In genomic region chr20:48904566-48905321, GRCh38 we compare ENCODE assay signal across 9 cellular contexts. TPM values are rescaled to one million over a fixed set of nuclear protein-coding genes. Genes with fewer than 3 reads are reported as not detected.
A peak's percentile ranks its signal among the peaks of the same experiment; 100 is the strongest.
DNase-seq lines count a peak whose midpoint lies in the region; ATAC-seq and TF ChIP-seq lines count a peak whose summit lies in the region.
"Had no signal": no experiment of that assay in that cellular context is flagged by ENCODE, and none has a peak within 500 bp of the region (broad histone marks: within the 10 kb centered on the region; RNA-seq: fewer than 3 reads in every experiment).

No MANE protein-coding gene starts in this region.

- CTCF ChIA-PET in PC-9 (lab: Charles Lee): interaction anchor here (0.5 to 3.2 kb wide), 11 partner anchors 41 to 1465 kb away, joined by 3 to 39 read pairs (median 9); no protein-coding TSS in a partner anchor

- no peak overlapping the region for H3K27ac Mint-ChIP-seq in activated T-helper 1 cell treated with anti-CD3 and anti-CD28 coated beads, Interleukin-12 subunit alpha, Interleukin-12 subunit beta, Interleukin-2, Interleukin-4 antibody, amounts not matched to agents 30 ng/mL and 10 ng/mL and 1 ng/mL, durations not matched to agents 14 hours and 24 hours and 36 hours
- H3K27ac Mint-ChIP-seq: T-helper 1 cell treated with Interleukin-12 subunit alpha and Interleukin-12 subunit beta and Interleukin-4 antibody, amounts not matched to agents 30 μg/mL and 1 μg/mL, for 36 hours had no signal

- peaks cover 16% of the 10 kb centered on the region for H3K4me1 Mint-ChIP-seq in activated T-helper 1 cell treated with anti-CD3 and anti-CD28 coated beads, Interleukin-12 subunit alpha, Interleukin-12 subunit beta, Interleukin-2, Interleukin-4 antibody, amounts not matched to agents 30 ng/mL and 10 ng/mL and 1 ng/mL, durations not matched to agents 14 hours and 24 hours and 36 hours (ENCODE audit: low read depth)

- H3K4me3 ChIP-seq in PC-9 (no peak overlapping the region), fibroblast of the aortic adventitia (ENCODE audit: low read depth, low read length) (no peak overlapping the region), neutrophil (ENCODE audit: low read depth in 1 of 2, low read length in 1 of 2) (no peak overlapping the region), suprapubic skin (no peak overlapping the region)

- H3K79me2 ChIP-seq in PC-9 (ENCODE audit: low read depth): no peaks in the 10 kb centered on the region

- peaks cover 7% of the 10 kb centered on the region for H3K27me3 Mint-ChIP-seq in activated T-helper 1 cell treated with anti-CD3 and anti-CD28 coated beads, Interleukin-12 subunit alpha, Interleukin-12 subunit beta, Interleukin-2, Interleukin-4 antibody, amounts not matched to agents 30 ng/mL and 10 ng/mL and 1 ng/mL, durations not matched to agents 14 hours and 24 hours and 36 hours (ENCODE audit: insufficient read depth)

- DNase-seq in COLO668 (lab: John Stamatoyannopoulos, UW; ENCODE audit: unreplicated experiment): peak; percentile 26
- DNase-seq in HT-29 (ENCODE audit: low spot score): peak; percentile 89
- peak; percentile 75 for DNase-seq in PC-9
- peak; percentile 50 for DNase-seq in activated T-helper 1 cell treated with anti-CD3 and anti-CD28 coated beads, Interleukin-12 subunit alpha, Interleukin-12 subunit beta, Interleukin-2, Interleukin-4 antibody, amounts not matched to agents 30 ng/mL and 10 ng/mL and 1 ng/mL, durations not matched to agents 14 hours and 24 hours and 36 hours (ENCODE audit: low spot score)
- peak; percentile 85 for DNase-seq in fibroblast of the aortic adventitia (ENCODE audit: low read depth)
- DNase-seq in suprapubic skin (ENCODE audit: low spot score in 2 of 2): no peak

- peaks cover 23% of the 10 kb centered on the region for H3K4me1 ChIP-seq in PC-9 (replicated peaks; ENCODE audit: insufficient read depth)
- H3K4me1 ChIP-seq in neutrophil (ENCODE audit: control insufficient read depth in 1 of 2, insufficient read depth in 1 of 2, low read depth in 1 of 2, low read length in 1 of 2): peaks cover 3 to 4% of the 10 kb centered on the region in 2 experiments
- peaks cover 8% of the 10 kb centered on the region for H3K4me1 ChIP-seq in suprapubic skin

- TF ChIP-seq EP300 in suprapubic skin (IDR thresholded peaks at IDR 0.05): no peak

- peak overlapping the region; percentile 37 for H3K4me2 ChIP-seq in PC-9

- peaks cover 11% of the 10 kb centered on the region for H3K9me3 Mint-ChIP-seq in activated T-helper 1 cell treated with anti-CD3 and anti-CD28 coated beads, Interleukin-12 subunit alpha, Interleukin-12 subunit beta, Interleukin-2, Interleukin-4 antibody, amounts not matched to agents 30 ng/mL and 10 ng/mL and 1 ng/mL, durations not matched to agents 14 hours and 24 hours and 36 hours

- no peak overlapping the region for H2AFZ ChIP-seq in PC-9

- no TSS peak for BruUV-seq in PC-9 (replicated peaks; lab: Mats Ljungman, UMichigan)

- intact Hi-C loops in PC-9 (cut with micrococcal nuclease; ENCODE audit: unreplicated experiment): loop anchor here (1.0 kb wide), 2 partner anchors 247 to 268 kb away; no protein-coding TSS in a partner anchor
- intact Hi-C loops in activated T-helper 1 cell treated with anti-CD3 and anti-CD28 coated beads, Interleukin-12 subunit alpha, Interleukin-12 subunit beta, Interleukin-2, Interleukin-4 antibody, amounts not matched to agents 30 ng/mL and 10 ng/mL and 1 ng/mL, durations not matched to agents 14 hours and 24 hours and 36 hours (cut with micrococcal nuclease): loop anchor here (1.0 to 2.0 kb wide), 4 partner anchors 79 to 269 kb away; no protein-coding TSS in a partner anchor

- peak; percentile 98 for TF ChIP-seq CTCF in PC-9 (conservative IDR thresholded peaks at IDR 0.05)
- TF ChIP-seq CTCF in fibroblast of the aortic adventitia (IDR thresholded peaks at IDR 0.05; ENCODE audit: insufficient read depth, low read length): peak; percentile 85
- TF ChIP-seq CTCF in neutrophil (IDR thresholded peaks at IDR 0.05): peak; percentile 85
- peak; percentile 80 to 85 for TF ChIP-seq CTCF in suprapubic skin (IDR thresholded peaks at IDR 0.05)

- no peaks in the 10 kb centered on the region for H4K20me1 ChIP-seq in PC-9 (ENCODE audit: insufficient read depth)

- POLR2A ChIA-PET in PC-9 (lab: Charles Lee; ENCODE audit: unreplicated experiment): interaction anchor here (0.6 to 0.7 kb wide), 2 partner anchors 230 to 251 kb away, joined by 10 to 13 read pairs; no protein-coding TSS in a partner anchor

- peaks cover 4% of the 10 kb centered on the region; the same call in 1 of the 2 replicates for H3F3A ChIP-seq in PC-9 (ENCODE audit: insufficient read depth, low read depth)

- 12% methylated on average over 11 of the region's 11 CpGs for WGBS in suprapubic skin

- no peak overlapping the region for H3K27ac ChIP-seq in PC-9
- no peak overlapping the region for H3K27ac ChIP-seq in neutrophil
- H3K27ac ChIP-seq in suprapubic skin: no peak overlapping the region

- no peak overlapping the region for H3K4me3 Mint-ChIP-seq in activated T-helper 1 cell treated with anti-CD3 and anti-CD28 coated beads, Interleukin-12 subunit alpha, Interleukin-12 subunit beta, Interleukin-2, Interleukin-4 antibody, amounts not matched to agents 30 ng/mL and 10 ng/mL and 1 ng/mL, durations not matched to agents 14 hours and 24 hours and 36 hours
- H3K4me3 Mint-ChIP-seq: T-helper 1 cell treated with Interleukin-12 subunit alpha and Interleukin-12 subunit beta and Interleukin-4 antibody, amounts not matched to agents 30 μg/mL and 1 μg/mL, for 36 hours had no signal

- H3K9me2 ChIP-seq in PC-9 (ENCODE audit: insufficient read depth): no peaks in the 10 kb centered on the region

- TF ChIP-seq POLR2A in suprapubic skin (IDR thresholded peaks at IDR 0.05): no peak

- H3K36me3 ChIP-seq in PC-9 (ENCODE audit: low read depth) (no peaks in the 10 kb centered on the region), neutrophil (no peaks in the 10 kb centered on the region), suprapubic skin (no peaks in the 10 kb centered on the region)

- H3K36me3 Mint-ChIP-seq in activated T-helper 1 cell treated with anti-CD3 and anti-CD28 coated beads, Interleukin-12 subunit alpha, Interleukin-12 subunit beta, Interleukin-2, Interleukin-4 antibody, amounts not matched to agents 30 ng/mL and 10 ng/mL and 1 ng/mL, durations not matched to agents 14 hours and 24 hours and 36 hours (ENCODE audit: low read depth): no peaks in the 10 kb centered on the region

- ATAC-seq in GM21737 (IDR thresholded peaks at IDR 0.05; ENCODE audit: unreplicated experiment): no peak

- H3K9me3 ChIP-seq in PC-9 (ENCODE audit: insufficient read depth, low read depth): no peaks in the 10 kb centered on the region
- H3K9me3 ChIP-seq in neutrophil: no peaks in the 10 kb centered on the region
- no peaks in the 10 kb centered on the region for H3K9me3 ChIP-seq in suprapubic skin

- H3K27me3 ChIP-seq in PC-9 (ENCODE audit: insufficient read depth, low read depth) (no peaks in the 10 kb centered on the region), neutrophil (no peaks in the 10 kb centered on the region), suprapubic skin (peaks cover 7% of the 10 kb centered on the region)

RNA-seq across cellular contexts. Expression of gene ARFGEF2, which starts 16.8 kb away (rescaled TPM):
- 31.3 and 31.8 TPM in 2 replicates for total RNA-seq in HT-29 (2014; rRNA removed; shearing (Covaris generic))
- total RNA-seq in PC-9 (2021) (39.9 and 47.0 TPM in 2 replicates), fibroblast of the aortic adventitia (ENCODE audit: low replicate concordance) (31.6 and 52.7 TPM in 2 replicates), suprapubic skin (10 to 100 TPM; 29.9 to 84.7 (median 39.1) TPM)
- 28.3 and 30.1 TPM in 2 replicates for total RNA-seq in activated T-helper 1 cell treated with anti-CD3 and anti-CD28 coated beads, Interleukin-12 subunit alpha, Interleukin-12 subunit beta, Interleukin-2, Interleukin-4 antibody, amounts not matched to agents 30 ng/mL and 10 ng/mL and 1 ng/mL, durations not matched to agents 14 hours and 24 hours and 36 hours

Comparison
In these comparisons a context has a peak if more than half of its experiments do, and no peak if none do; other contexts are left out.
1. DNase-seq: peak in COLO668 (single experiment), HT-29 (single experiment), PC-9 (2 of 2), activated T-helper 1 cell treated with anti-CD3 and anti-CD28 coated beads, Interleukin-12 subunit alpha, Interleukin-12 subunit beta, Interleukin-2, Interleukin-4 antibody, amounts not matched to agents 30 ng/mL and 10 ng/mL and 1 ng/mL, durations not matched to agents 14 hours and 24 hours and 36 hours (single experiment) and fibroblast of the aortic adventitia (single experiment); none in suprapubic skin (0 of 2).
2. Peak in every context shown above with its lines, with median percentiles within 50 percentile points of each other: CTCF ChIP-seq.